In the genomic region with DNA sequence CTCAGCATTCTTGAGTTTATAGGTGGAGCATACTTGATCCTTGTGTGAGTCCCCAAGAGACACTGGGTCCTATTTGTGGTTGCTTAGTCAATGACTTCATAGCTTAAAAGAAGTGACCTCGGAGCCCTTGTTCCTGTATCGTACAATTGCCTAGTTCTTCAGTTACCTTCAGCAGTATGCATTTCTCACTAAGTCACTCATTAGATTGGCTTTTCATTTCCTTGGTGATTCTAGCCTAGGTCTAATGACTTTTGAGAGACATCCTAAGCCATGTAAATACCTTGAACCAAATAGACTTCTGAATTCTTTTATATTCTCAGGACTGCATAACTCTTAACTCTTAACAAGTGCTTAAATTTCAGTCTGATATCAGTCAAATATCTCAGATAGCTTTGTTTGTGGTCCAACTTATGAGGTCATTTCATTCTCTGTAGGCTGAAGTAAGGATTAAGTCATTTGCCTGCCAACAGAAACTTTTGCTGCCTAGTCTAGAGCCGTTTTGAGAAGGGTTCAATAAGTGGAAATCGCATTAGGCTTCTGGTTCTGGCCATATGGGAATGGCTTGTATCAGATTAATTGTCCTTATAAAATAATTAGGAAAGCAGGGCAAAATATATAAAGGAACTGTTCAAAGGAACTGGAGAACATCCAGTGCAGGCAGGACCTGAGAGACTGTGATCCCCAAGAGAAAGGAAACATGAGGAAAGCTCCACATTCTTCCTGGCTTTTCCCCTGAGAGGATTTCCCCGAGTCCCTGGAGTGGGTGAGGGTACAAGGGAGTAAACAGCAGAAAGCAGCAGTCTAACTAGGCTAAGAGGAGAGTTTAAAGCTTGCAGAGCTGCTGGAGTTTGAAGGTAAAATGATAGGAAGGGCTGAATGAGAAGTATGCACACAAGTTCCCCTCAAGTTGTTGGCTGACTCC, we compare ENCODE assay signal across 12 cellular contexts. TPM values are rescaled to one million over a fixed set of nuclear protein-coding genes. Genes with fewer than 3 reads are reported as not detected.
A peak's percentile ranks its signal among the peaks of the same experiment; 100 is the strongest.
DNase-seq lines count a peak whose midpoint lies in the region; ATAC-seq and TF ChIP-seq lines count a peak whose summit lies in the region.
"Had no signal": no experiment of that assay in that cellular context is flagged by ENCODE, and none has a peak within 500 bp of the region (broad histone marks: within the 10 kb centered on the region; RNA-seq: fewer than 3 reads in every experiment).

No MANE protein-coding gene starts in this region.

- peak; percentile 52 for DNase-seq in AG10803 (ENCODE audit: low read depth)
- peak; percentile 22 for DNase-seq in HS-5 (ENCODE audit: low read depth)
- DNase-seq in brain microvascular endothelial cell: peak; percentile 75
- DNase-seq in myocyte (ENCODE audit: low read depth): peak; percentile 68
- no peak for DNase-seq in cortex of kidney (lab: John Stamatoyannopoulos, UW)
- no peak for DNase-seq in omental fat pad (ENCODE audit: low spot score)
- no peak for DNase-seq in stimulated activated CD4-positive, alpha-beta T cell treated with anti-CD3 and anti-CD28 coated beads, Interleukin-4, amount 100 ng/mL, for 1 hour
- DNase-seq: activated B cell treated with CpG ODN at 0.5 μM for 24 hours, NCI-H2227 treated with DMSO at 0.1 percent for 48 hours, RPMI8226, transverse colon had no signal

- in situ Hi-C loops in brain microvascular endothelial cell (cut with HindIII; ENCODE audit: low pct_ligation_motif_present, low sequenced_read_pairs): no loop called here

- ATAC-seq in omental fat pad (ENCODE audit: low FRiP score) (no peak), HG03520 (IDR thresholded peaks at IDR 0.05; ENCODE audit: unreplicated experiment) (no peak)

- no peaks in the 10 kb centered on the region for H3K27me3 ChIP-seq in brain microvascular endothelial cell (replicated peaks)
- H3K27me3 ChIP-seq: transverse colon had no signal

- TF ChIP-seq CTCF in AG10803 (conservative IDR thresholded peaks at IDR 0.05; ENCODE audit: low read length) (no peak), brain microvascular endothelial cell (IDR thresholded peaks at IDR 0.05; ENCODE audit: low read depth, low read length, missing control alignments) (no peak), omental fat pad (IDR thresholded peaks at IDR 0.05) (no peak)

- H3K27ac ChIP-seq in brain microvascular endothelial cell: peak overlapping the region; percentile 74
- H3K27ac ChIP-seq: transverse colon had no signal

- no peaks in the 10 kb centered on the region for H3K36me3 ChIP-seq in brain microvascular endothelial cell (replicated peaks)
- H3K36me3 ChIP-seq: transverse colon had no signal

- no peak overlapping the region for H3K4me3 ChIP-seq in AG10803 (ENCODE audit: low read length)
- H3K4me3 ChIP-seq in brain microvascular endothelial cell (ENCODE audit: low read depth, low read length): no peak overlapping the region
- H3K4me3 ChIP-seq: transverse colon had no signal

RNA-seq across cellular contexts. Expression of gene TRAF6, which starts 39.9 kb away (rescaled TPM):
- total RNA-seq in myocyte (18.3 and 20.4 TPM in 2 replicates), omental fat pad (10 to 100 TPM; 10.1 to 17.5 (median 13.9) TPM)
- polyA plus RNA-seq in myocyte (2012): 7.5 TPM

Comparison
In these comparisons a context has a peak if more than half of its experiments do, and no peak if none do; other contexts are left out.
1. DNase-seq: peak in AG10803 (single experiment), HS-5 (single experiment), brain microvascular endothelial cell (single experiment) and myocyte (single experiment); none in cortex of kidney (single experiment), omental fat pad (single experiment) and stimulated activated CD4-positive, alpha-beta T cell treated with anti-CD3 and anti-CD28 coated beads, Interleukin-4, amount 100 ng/mL, for 1 hour (single experiment).